ENCODE assay signal across 33 cellular contexts in genomic region chr6:148076046-148076445, GRCh38.
"Had no signal": no experiment of that assay in that cellular context is flagged by ENCODE, and none has a peak within 500 bp of the region (broad histone marks: within the 10 kb centered on the region; RNA-seq: fewer than 3 reads in every experiment).

No MANE protein-coding gene starts in this region.

- H3K27me3 ChIP-seq: adrenal gland, body of pancreas, esophagus squamous epithelium had no signal

- H3K4me1 ChIP-seq: adrenal gland, body of pancreas had no signal

- H3K36me3 ChIP-seq: adrenal gland, esophagus squamous epithelium had no signal

- H3K4me3 Mint-ChIP-seq: activated CD4-positive, alpha-beta memory T cell treated with anti-CD3 and anti-CD28 coated beads for 36 hours; activated CD4-positive, alpha-beta T cell treated with anti-CD3 and anti-CD28 coated beads for 36 hours; activated CD4-positive, alpha-beta T cell treated with anti-CD3 and anti-CD28 coated beads, Interleukin-2, amount 10 ng/mL, durations not matched to agents 24 days and 14 days; activated CD8-positive, alpha-beta memory T cell treated with anti-CD3 and anti-CD28 coated beads, Interleukin-2, amount 10 ng/mL, durations not matched to agents 7 days and 5 days; activated CD8-positive, alpha-beta T cell treated with anti-CD3 and anti-CD28 coated beads, Interleukin-2, amount 10 ng/mL, durations not matched to agents 7 days and 5 days; activated naive CD4-positive, alpha-beta T cell treated with anti-CD3 and anti-CD28 coated beads for 36 hours; activated naive CD4-positive, alpha-beta T cell treated with anti-CD3 and anti-CD28 coated beads, Interleukin-2, amount 50 U/mL, for 24 hours; activated naive CD8-positive, alpha-beta T cell treated with anti-CD3 and anti-CD28 coated beads for 36 hours; activated naive CD8-positive, alpha-beta T cell treated with anti-CD3 and anti-CD28 coated beads, Interleukin-2, amount 50 U/mL, for 24 hours; activated T-helper 1 cell treated with anti-CD3 and anti-CD28 coated beads, Interleukin-12 subunit alpha, Interleukin-12 subunit beta, Interleukin-2, Interleukin-4 antibody, amounts not matched to agents 30 ng/mL and 10 ng/mL and 1 ng/mL, durations not matched to agents 14 hours and 24 hours and 36 hours; effector memory CD8-positive, alpha-beta T cell; T-helper 17 cell had no signal

- H3K4me1 Mint-ChIP-seq: activated CD4-positive, alpha-beta T cell treated with anti-CD3 and anti-CD28 coated beads for 36 hours; activated CD4-positive, alpha-beta T cell treated with anti-CD3 and anti-CD28 coated beads, Interleukin-2, amount 10 ng/mL, durations not matched to agents 24 days and 14 days; activated CD8-positive, alpha-beta memory T cell treated with anti-CD3 and anti-CD28 coated beads, Interleukin-2, amount 10 ng/mL, durations not matched to agents 7 days and 5 days; activated naive CD4-positive, alpha-beta T cell treated with anti-CD3 and anti-CD28 coated beads, Interleukin-2, amount 50 U/mL, for 24 hours; activated naive CD8-positive, alpha-beta T cell treated with anti-CD3 and anti-CD28 coated beads for 36 hours; activated naive CD8-positive, alpha-beta T cell treated with anti-CD3 and anti-CD28 coated beads, Interleukin-2, amount 50 U/mL, for 24 hours; T-helper 17 cell had no signal

- ATAC-seq: activated CD4-positive, alpha-beta T cell treated with anti-CD3 and anti-CD28 coated beads for 36 hours; activated CD8-positive, alpha-beta memory T cell treated with anti-CD3 and anti-CD28 coated beads, Interleukin-2, amount 10 ng/mL, durations not matched to agents 7 days and 5 days; activated CD8-positive, alpha-beta T cell treated with anti-CD3 and anti-CD28 coated beads, Interleukin-2, amount 10 ng/mL, durations not matched to agents 7 days and 5 days; activated naive CD8-positive, alpha-beta T cell treated with anti-CD3 and anti-CD28 coated beads, Interleukin-2, amount 50 U/mL, for 24 hours; body of pancreas; effector memory CD8-positive, alpha-beta T cell; T-helper 17 cell had no signal

- H3K27ac Mint-ChIP-seq: activated CD4-positive, alpha-beta memory T cell treated with anti-CD3 and anti-CD28 coated beads for 36 hours; activated CD4-positive, alpha-beta T cell treated with anti-CD3 and anti-CD28 coated beads for 36 hours; activated CD4-positive, alpha-beta T cell treated with anti-CD3 and anti-CD28 coated beads, Interleukin-2, amount 10 ng/mL, durations not matched to agents 24 days and 14 days; activated CD8-positive, alpha-beta memory T cell treated with anti-CD3 and anti-CD28 coated beads, Interleukin-2, amount 10 ng/mL, durations not matched to agents 7 days and 5 days; activated CD8-positive, alpha-beta T cell treated with anti-CD3 and anti-CD28 coated beads, Interleukin-2, amount 10 ng/mL, durations not matched to agents 7 days and 5 days; activated naive CD4-positive, alpha-beta T cell treated with anti-CD3 and anti-CD28 coated beads for 36 hours; activated naive CD4-positive, alpha-beta T cell treated with anti-CD3 and anti-CD28 coated beads, Interleukin-2, amount 50 U/mL, for 24 hours; activated naive CD8-positive, alpha-beta T cell treated with anti-CD3 and anti-CD28 coated beads for 36 hours; activated naive CD8-positive, alpha-beta T cell treated with anti-CD3 and anti-CD28 coated beads, Interleukin-2, amount 50 U/mL, for 24 hours; activated T-helper 1 cell treated with anti-CD3 and anti-CD28 coated beads, Interleukin-12 subunit alpha, Interleukin-12 subunit beta, Interleukin-2, Interleukin-4 antibody, amounts not matched to agents 30 ng/mL and 10 ng/mL and 1 ng/mL, durations not matched to agents 14 hours and 24 hours and 36 hours; activated T-helper 2 cell treated with anti-CD3 and anti-CD28 coated beads, Interferon-gamma antibody, Interleukin-2, Interleukin-4, amounts not matched to agents 10 μg/mL and 5 μg/mL and 100 μg/mL, durations not matched to agents 14 hours and 24 hours and 36 hours; effector memory CD8-positive, alpha-beta T cell; T-helper 17 cell had no signal

- DNase-seq: activated CD4-positive, alpha-beta memory T cell treated with anti-CD3 and anti-CD28 coated beads for 36 hours; activated CD4-positive, alpha-beta T cell treated with anti-CD3 and anti-CD28 coated beads for 36 hours; activated CD4-positive, alpha-beta T cell treated with anti-CD3 and anti-CD28 coated beads, Interleukin-2, amount 10 ng/mL, durations not matched to agents 24 days and 14 days; activated CD4-positive, CD25-positive, alpha-beta regulatory T cell; activated CD4-positive, CD25-positive, alpha-beta regulatory T cell treated with anti-CD3 and anti-CD28 coated beads, Interleukin-2, amount 50 U/mL, for 72 hours; activated CD8-positive, alpha-beta memory T cell treated with anti-CD3 and anti-CD28 coated beads, Interleukin-2, amount 10 ng/mL, durations not matched to agents 7 days and 5 days; activated CD8-positive, alpha-beta memory T cell treated with anti-CD3 and anti-CD28 coated beads, Interleukin-2, amount 50 U/mL, for 4 hours; activated CD8-positive, alpha-beta T cell treated with anti-CD3 and anti-CD28 coated beads, Interleukin-2, amount 10 ng/mL, durations not matched to agents 7 days and 5 days; activated effector memory CD4-positive, alpha-beta T cell treated with anti-CD3 and anti-CD28 coated beads, Interleukin-2, amount 50 U/mL, for 16 hours; activated naive CD4-positive, alpha-beta T cell treated with anti-CD3 and anti-CD28 coated beads for 36 hours; activated naive CD8-positive, alpha-beta T cell treated with anti-CD3 and anti-CD28 coated beads for 36 hours; activated naive CD8-positive, alpha-beta T cell treated with anti-CD3 and anti-CD28 coated beads, Interleukin-2, amount 50 U/mL, for 24 hours; activated T-cell treated with anti-CD3 and anti-CD28 coated beads, Interleukin-2, amount 50 U/mL, for 1 hour; activated T-cell treated with anti-CD3 and anti-CD28 coated beads, Interleukin-2, amount 50 U/mL, for 48 hours; adrenal gland; amygdala; aorta; body of pancreas; caudate nucleus; cortex of kidney; dermis blood vessel endothelial cell; effector CD4-positive, alpha-beta T cell; effector memory CD8-positive, alpha-beta T cell; esophagus squamous epithelium; head of caudate nucleus; T-helper 1 cell; T-helper 17 cell had no signal

- H3K27me3 Mint-ChIP-seq: activated CD4-positive, alpha-beta T cell treated with anti-CD3 and anti-CD28 coated beads, Interleukin-2, amount 10 ng/mL, durations not matched to agents 24 days and 14 days; activated CD8-positive, alpha-beta memory T cell treated with anti-CD3 and anti-CD28 coated beads, Interleukin-2, amount 10 ng/mL, durations not matched to agents 7 days and 5 days; T-helper 17 cell had no signal

- H3K27ac ChIP-seq: adrenal gland, body of pancreas, epithelial cell of prostate, esophagus squamous epithelium had no signal

- H3K9me3 ChIP-seq: adrenal gland, body of pancreas, esophagus squamous epithelium had no signal

- H3K9me3 Mint-ChIP-seq: activated T-helper 1 cell treated with anti-CD3 and anti-CD28 coated beads, Interleukin-12 subunit alpha, Interleukin-12 subunit beta, Interleukin-2, Interleukin-4 antibody, amounts not matched to agents 30 ng/mL and 10 ng/mL and 1 ng/mL, durations not matched to agents 14 hours and 24 hours and 36 hours had no signal

- FAIRE-seq: colon, frontal cortex had no signal

- H3K36me3 Mint-ChIP-seq: activated CD4-positive, alpha-beta memory T cell treated with anti-CD3 and anti-CD28 coated beads for 36 hours; activated CD8-positive, alpha-beta memory T cell treated with anti-CD3 and anti-CD28 coated beads, Interleukin-2, amount 10 ng/mL, durations not matched to agents 7 days and 5 days; activated naive CD4-positive, alpha-beta T cell treated with anti-CD3 and anti-CD28 coated beads, Interleukin-2, amount 50 U/mL, for 24 hours; activated naive CD8-positive, alpha-beta T cell treated with anti-CD3 and anti-CD28 coated beads for 36 hours had no signal

- H3K4me3 ChIP-seq: adrenal gland, body of pancreas, esophagus squamous epithelium had no signal
